In genomic region chr9:112006361-112007020, GRCh38 we compare ENCODE assay signal across 14 cellular contexts.
"Had no signal": no experiment of that assay in that cellular context is flagged by ENCODE, and none has a peak within 500 bp of the region (broad histone marks: within the 10 kb centered on the region; RNA-seq: fewer than 3 reads in every experiment).

No MANE protein-coding gene starts in this region.

- H3K9me3 ChIP-seq: esophagus muscularis mucosa, mucosa of descending colon, prostate gland, stomach, thoracic aorta had no signal

- ATAC-seq: mucosa of descending colon; naive thymus-derived CD8-positive, alpha-beta T cell; sciatic nerve; T-helper 17 cell had no signal

- H3K27me3 ChIP-seq: dorsolateral prefrontal cortex, esophagus muscularis mucosa, stomach had no signal

- H3K4me1 ChIP-seq: prostate gland had no signal

- DNase-seq: activated B cell treated with CpG ODN at 0.5 μM for 24 hours; activated CD4-positive, alpha-beta T cell treated with anti-CD3 and anti-CD28 coated beads, Interleukin-2, amount 10 ng/mL, durations not matched to agents 7 days and 5 days; cerebellar nuclear complex; dorsolateral prefrontal cortex; immature natural killer cell; mucosa of descending colon; naive thymus-derived CD8-positive, alpha-beta T cell; stimulated activated CD4-positive, alpha-beta T cell treated with anti-CD3 and anti-CD28 coated beads, Interleukin-2, amount 100 ng/mL, for 48 hours; stomach; T-helper 17 cell had no signal

- H3K4me3 ChIP-seq: dorsolateral prefrontal cortex, esophagus muscularis mucosa, mucosa of descending colon, prostate gland, stomach, thoracic aorta had no signal

- H3K27ac ChIP-seq: dorsolateral prefrontal cortex, esophagus muscularis mucosa, prostate gland, stomach, thoracic aorta had no signal

- H3K36me3 ChIP-seq: esophagus muscularis mucosa, prostate gland, stomach, thoracic aorta had no signal
